In the genomic region with DNA sequence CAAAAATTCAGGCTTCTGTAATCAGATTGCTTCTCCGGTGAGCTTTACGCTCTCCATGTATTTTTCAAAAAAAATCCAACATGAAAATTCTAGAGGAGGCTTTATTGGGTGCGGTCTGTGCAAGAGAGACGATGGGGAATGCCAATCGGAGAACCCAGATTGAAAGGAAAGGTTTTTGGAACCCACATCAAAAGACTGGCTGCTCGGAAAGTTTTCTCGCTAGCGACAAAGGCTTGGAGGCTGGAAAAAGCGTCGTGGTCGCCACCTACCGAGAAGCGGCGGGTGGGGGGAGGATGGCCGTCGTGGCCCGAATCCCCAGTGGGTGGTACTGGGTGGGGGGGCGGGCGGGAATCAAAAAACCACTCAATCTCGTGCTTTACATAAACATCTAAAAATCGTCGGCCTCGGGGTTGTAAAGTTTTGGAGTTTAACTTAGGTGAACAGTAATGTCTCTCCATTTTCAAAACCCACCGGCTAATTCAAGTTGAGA, we compare ENCODE assay signal across 8 cellular contexts. TPM values are rescaled to one million over a fixed set of nuclear protein-coding genes. Genes with fewer than 3 reads are reported as not detected.
DNase-seq lines count a peak whose midpoint lies in the region; ATAC-seq and TF ChIP-seq lines count a peak whose summit lies in the region.

No MANE protein-coding gene starts in this region.

- H3K4me2 ChIP-seq in IMR-90 (ENCODE audit: low read depth, low read length): peak overlapping the region; percentile 91

- H3K27me3 ChIP-seq in IMR-90 (ENCODE audit: control insufficient read depth, insufficient read depth, low read length): no peaks in the 10 kb centered on the region
- no peaks in the 10 kb centered on the region for H3K27me3 ChIP-seq in vagina

- BruUV-seq in IMR-90 (replicated peaks; lab: Mats Ljungman, UMichigan): no TSS peak

- H3K4me1 Mint-ChIP-seq in activated naive CD8-positive, alpha-beta T cell treated with anti-CD3 and anti-CD28 coated beads, Interleukin-2, amount 10 ng/mL, durations not matched to agents 7 days and 5 days: peaks cover 36% of the 10 kb centered on the region

- peak overlapping the region; percentile 94 for H4K5ac ChIP-seq in IMR-90 (ENCODE audit: low read depth, low read length)

- H2BK20ac ChIP-seq in IMR-90 (ENCODE audit: low read depth, low read length): peak overlapping the region; percentile 46

- no CpG with 5 or more reads among the region's 24 CpGs for WGBS in IMR-90 (ENCODE audit: extremely low coverage in 2 of 2, insufficient read length in 1 of 2), 2 experiments

- H3K36me3 ChIP-seq in IMR-90 (ENCODE audit: control insufficient read depth, insufficient read depth, low read length): peaks cover 4% of the 10 kb centered on the region
- no peaks in the 10 kb centered on the region for H3K36me3 ChIP-seq in vagina

- H3K4me1 ChIP-seq in IMR-90 (ENCODE audit: control insufficient read depth, insufficient read depth, low read length): peaks cover 19% of the 10 kb centered on the region
- H3K4me1 ChIP-seq in vagina: peaks cover 35% of the 10 kb centered on the region

- H4K8ac ChIP-seq in IMR-90 (ENCODE audit: low read depth in 2 of 2, low read length in 2 of 2): peak overlapping the region; percentile 98 to 99

- peak overlapping the region; percentile 92 for H2AFZ ChIP-seq in IMR-90 (replicated peaks; ENCODE audit: low read length, poor library complexity)

- H3K27ac ChIP-seq in IMR-90 (ENCODE audit: insufficient read depth, low read length): peak overlapping the region; percentile 96
- H3K27ac ChIP-seq in vagina: peak overlapping the region; percentile 100

- TF ChIP-seq RAD21 in IMR-90 (IDR thresholded peaks at IDR 0.05; ENCODE audit: low read length): 0 out of 2 replicates have a peak, but pooled peaks have one; percentile 10

- peaks cover 4% of the 10 kb centered on the region for H3K36me3 Mint-ChIP-seq in activated naive CD8-positive, alpha-beta T cell treated with anti-CD3 and anti-CD28 coated beads, Interleukin-2, amount 10 ng/mL, durations not matched to agents 7 days and 5 days

- H2BK15ac ChIP-seq in IMR-90 (ENCODE audit: low read depth, low read length): peak overlapping the region; percentile 47; the same call in 1 of the 3 replicates

- ATAC-seq in IMR-90 (ENCODE audit: low read depth): no peak
- no peak for ATAC-seq in activated naive CD8-positive, alpha-beta T cell treated with anti-CD3 and anti-CD28 coated beads, Interleukin-2, amount 10 ng/mL, durations not matched to agents 7 days and 5 days (ENCODE audit: low read depth)
- ATAC-seq in left cardiac atrium: peak; percentile 14 to 17
- ATAC-seq in HG02759 (IDR thresholded peaks at IDR 0.05; ENCODE audit: unreplicated experiment): no peak

- H3K27me3 Mint-ChIP-seq in activated naive CD8-positive, alpha-beta T cell treated with anti-CD3 and anti-CD28 coated beads, Interleukin-2, amount 10 ng/mL, durations not matched to agents 7 days and 5 days: no peaks in the 10 kb centered on the region

- dilution Hi-C loops in IMR-90 (cut with HindIII; ENCODE audit: low sequenced_read_pairs, unreplicated experiment): no loop called here

- peak overlapping the region; percentile 98 for H3K4ac ChIP-seq in IMR-90 (ENCODE audit: low read depth, low read length)

- peak overlapping the region; percentile 90 for H3K18ac ChIP-seq in IMR-90 (ENCODE audit: low read depth, low read length)

- peak overlapping the region; percentile 82 for H2BK5ac ChIP-seq in IMR-90 (ENCODE audit: low read depth, low read length, poor library complexity, severe bottlenecking)

- H3K9me3 ChIP-seq in IMR-90 (ENCODE audit: control insufficient read depth, insufficient read depth, low read length) (no peaks in the 10 kb centered on the region), vagina (no peaks in the 10 kb centered on the region)

- peak overlapping the region; percentile 93 for H3K27ac Mint-ChIP-seq in activated naive CD8-positive, alpha-beta T cell treated with anti-CD3 and anti-CD28 coated beads, Interleukin-2, amount 10 ng/mL, durations not matched to agents 7 days and 5 days

- peaks cover 9% of the 10 kb centered on the region; the same call in 1 of the 2 replicates for H3K9me1 ChIP-seq in IMR-90 (ENCODE audit: insufficient read depth, low read length)

- in situ Hi-C loops in IMR-90 (cut with MboI; ENCODE audit: low sequenced_read_pairs): loop anchor here (5.0 kb wide), 1 partner anchor 49 kb away; no protein-coding TSS in a partner anchor

- peak overlapping the region; percentile 91 for H3K4me3 Mint-ChIP-seq in activated naive CD8-positive, alpha-beta T cell treated with anti-CD3 and anti-CD28 coated beads, Interleukin-2, amount 10 ng/mL, durations not matched to agents 7 days and 5 days

- H2BK120ac ChIP-seq in IMR-90 (ENCODE audit: low read depth, low read length): peak overlapping the region; percentile 92

- CTCF ChIA-PET in IMR-90 (lab: Yijun Ruan, JAX): no interaction called here

- DNase-seq in CD1c-positive myeloid dendritic cell (ENCODE audit: extremely low spot score) (peak; percentile 40), IMR-90 (no peak), SHP77 treated with DMSO at 0.1 percent for 48 hours (lab: John Stamatoyannopoulos, UW) (peak; percentile 26), left cardiac atrium (peak; percentile 62), posterior vena cava (ENCODE audit: low spot score) (peak; percentile 80), vagina (ENCODE audit: extremely low spot score in 2 of 2) (no peak)
- peak; percentile 52 for DNase-seq in activated naive CD8-positive, alpha-beta T cell treated with anti-CD3 and anti-CD28 coated beads, Interleukin-2, amount 10 ng/mL, durations not matched to agents 7 days and 5 days

- peaks cover 3 to 28% of the 10 kb centered on the region in 2 experiments; a peak in 2 of 4 replicates for H3K79me1 ChIP-seq in IMR-90 (ENCODE audit: low read depth in 1 of 2, low read length in 2 of 2)

- intact Hi-C loops in IMR-90 (cut with micrococcal nuclease) (no loop called here), left cardiac atrium (cut with DNase I) (loop anchor here in 1 of 2 donors (10.0 kb wide), 1 partner anchor 52 kb away; no protein-coding TSS in a partner anchor), posterior vena cava (cut with DNase I) (no loop called here), vagina (cut with DNase I) (loop anchor here (10.0 kb wide), 1 partner anchor 202 kb away; a partner anchor contains a TSS)

- H4K91ac ChIP-seq in IMR-90 (ENCODE audit: insufficient read depth, low read depth, low read length): peak overlapping the region; percentile 88

- peak overlapping the region; percentile 42 for H3K4me3 ChIP-seq in IMR-90 (ENCODE audit: insufficient read depth, low read depth, low read length)
- H3K4me3 ChIP-seq in vagina: peak overlapping the region; percentile 93 to 99

- peak overlapping the region; percentile 99 for H3K23ac ChIP-seq in IMR-90 (ENCODE audit: low read depth, low read length)

- TF ChIP-seq POLR2A in IMR-90 (IDR thresholded peaks at IDR 0.05; ENCODE audit: low read depth, low read length) (no peak), vagina (IDR thresholded peaks at IDR 0.05) (no peak)

- H3K14ac ChIP-seq in IMR-90 (replicated peaks; ENCODE audit: low read depth, low read length): peak overlapping the region; percentile 99

- TF ChIP-seq CTCF in IMR-90 (conservative IDR thresholded peaks at IDR 0.05; ENCODE audit: low read depth, low read length): no peak
- no peak for TF ChIP-seq CTCF in vagina (IDR thresholded peaks at IDR 0.05)

- peaks cover 30% of the 10 kb centered on the region for H4K20me1 ChIP-seq in IMR-90 (ENCODE audit: insufficient read depth, low read length)

- H2AK9ac ChIP-seq in IMR-90 (replicated peaks; ENCODE audit: low read depth, low read length, poor library complexity): peak overlapping the region; percentile 99

- peak overlapping the region; percentile 95 for H2AK5ac ChIP-seq in IMR-90 (ENCODE audit: low read depth, low read length)

- POLR2A ChIA-PET in IMR-90 (lab: Charles Lee; ENCODE audit: unreplicated experiment): no interaction called here
- POLR2A ChIA-PET in activated naive CD8-positive, alpha-beta T cell treated with anti-CD3 and anti-CD28 coated beads, Interleukin-2, amount 10 ng/mL, durations not matched to agents 7 days and 5 days (lab: Charles Lee): interaction anchor here (0.6 kb wide), 2 partner anchors 41 to 563 kb away, joined by 3 to 7 read pairs; no protein-coding TSS in a partner anchor

- H3K56ac ChIP-seq in IMR-90 (ENCODE audit: extremely low read depth, insufficient read depth, low read length): peak overlapping the region; percentile 98

- no peaks in the 10 kb centered on the region for H3K9me3 Mint-ChIP-seq in activated naive CD8-positive, alpha-beta T cell treated with anti-CD3 and anti-CD28 coated beads, Interleukin-2, amount 10 ng/mL, durations not matched to agents 7 days and 5 days

- peak overlapping the region; percentile 96 for H3K9ac ChIP-seq in IMR-90 (ENCODE audit: low read depth, low read length)

TF ChIP-seq in IMR-90, 13 proteins besides CTCF, POLR2A, EP300 and RAD21:
- TF ChIP-seq, protein P1, sequence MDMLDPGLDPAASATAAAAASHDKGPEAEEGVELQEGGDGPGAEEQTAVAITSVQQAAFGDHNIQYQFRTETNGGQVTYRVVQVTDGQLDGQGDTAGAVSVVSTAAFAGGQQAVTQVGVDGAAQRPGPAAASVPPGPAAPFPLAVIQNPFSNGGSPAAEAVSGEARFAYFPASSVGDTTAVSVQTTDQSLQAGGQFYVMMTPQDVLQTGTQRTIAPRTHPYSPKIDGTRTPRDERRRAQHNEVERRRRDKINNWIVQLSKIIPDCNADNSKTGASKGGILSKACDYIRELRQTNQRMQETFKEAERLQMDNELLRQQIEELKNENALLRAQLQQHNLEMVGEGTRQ (IDR thresholded peaks at IDR 0.05; ENCODE audit: low read depth, low read length): no peak
- no peak for TF ChIP-seq RCOR1 (IDR thresholded peaks at IDR 0.05; ENCODE audit: insufficient replicate concordance, low read length)

RNA-seq across cellular contexts. Expression of a gene that starts 1.1 kb away (rescaled TPM):
- total RNA-seq in IMR-90 (2012; rRNA removed) (46.4 and 66.7 TPM in 2 replicates), left cardiac atrium (100 to 1,000 TPM; 131 to 132 TPM), posterior vena cava (100 to 1,000 TPM; 113 to 119 TPM), vagina (124 TPM)
- 78.3 and 88.8 TPM in 2 replicates for polyA plus RNA-seq in IMR-90 (2012; rRNA removed)
- polyA plus RNA-seq in IMR-90 (2012; cell fraction: cytosol; rRNA removed): 18.4 and 23.4 TPM in 2 replicates
- 131 and 548 TPM in 2 replicates for polyA plus RNA-seq in IMR-90 (2012; cell fraction: nucleus; rRNA removed; ENCODE audit: low replicate concordance)
- total RNA-seq in activated naive CD8-positive, alpha-beta T cell treated with anti-CD3 and anti-CD28 coated beads, Interleukin-2, amount 10 ng/mL, durations not matched to agents 7 days and 5 days: 100 to 1,000 TPM; 170 to 184 TPM

Comparison
In these comparisons a context has a peak if more than half of its experiments do, and no peak if none do; other contexts are left out.
1. DNase-seq: peak in CD1c-positive myeloid dendritic cell (single experiment), SHP77 treated with DMSO at 0.1 percent for 48 hours (single experiment), activated naive CD8-positive, alpha-beta T cell treated with anti-CD3 and anti-CD28 coated beads, Interleukin-2, amount 10 ng/mL, durations not matched to agents 7 days and 5 days (single experiment), left cardiac atrium (single experiment) and posterior vena cava (single experiment); none in IMR-90 (single experiment) and vagina (0 of 2).
2. ATAC-seq: peak in left cardiac atrium (2 of 2); none in IMR-90 (single experiment), activated naive CD8-positive, alpha-beta T cell treated with anti-CD3 and anti-CD28 coated beads, Interleukin-2, amount 10 ng/mL, durations not matched to agents 7 days and 5 days (single experiment) and HG02759 (single experiment).